ENCODE assay signal across 25 cellular contexts in the genomic region with DNA sequence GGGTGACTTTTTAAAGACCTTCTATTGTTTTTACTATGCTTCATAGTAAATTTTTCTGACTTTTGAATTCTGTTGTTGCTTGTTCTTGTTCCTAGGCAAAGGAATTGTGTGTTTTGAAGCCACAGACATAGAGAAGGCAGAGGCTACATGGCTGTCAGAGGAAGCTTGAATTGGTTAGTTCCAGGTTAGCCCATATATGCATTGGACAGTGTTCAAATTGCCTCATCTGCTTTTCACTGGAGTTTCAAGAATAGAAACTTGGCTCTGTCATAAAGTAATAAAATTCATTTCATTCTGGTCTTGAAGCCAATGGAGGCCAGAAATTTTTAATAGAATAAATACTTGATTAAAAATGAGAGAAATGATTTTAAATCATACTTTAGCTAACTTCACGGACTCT.
"Had no signal": no experiment of that assay in that cellular context is flagged by ENCODE, and none has a peak within 500 bp of the region (broad histone marks: within the 10 kb centered on the region; RNA-seq: fewer than 3 reads in every experiment).

No MANE protein-coding gene starts in this region.

- H3K27me3 ChIP-seq: colonic mucosa, esophagus squamous epithelium, gastrocnemius medialis, heart left ventricle, hepatocyte, left lung had no signal

- H3K36me3 ChIP-seq: colonic mucosa, esophagus squamous epithelium, gastrocnemius medialis, heart left ventricle, left lung, lower lobe of right lung had no signal

- H3K4me3 ChIP-seq: colonic mucosa, esophagus squamous epithelium, gastrocnemius medialis, heart left ventricle, hepatocyte, left lung, lower lobe of right lung, mucosa of descending colon had no signal

- ATAC-seq: effector memory CD8-positive, alpha-beta T cell; esophagus mucosa; gastrocnemius medialis; heart left ventricle; left lung; left ventricle myocardium superior; lower lobe of right lung; mucosa of descending colon had no signal

- H3K27ac ChIP-seq: colonic mucosa, epithelial cell of prostate, esophagus squamous epithelium, gastrocnemius medialis, heart left ventricle, hepatocyte, left lung, lower lobe of right lung had no signal

- DNase-seq: colonic mucosa; cortex of kidney; effector CD8-positive, alpha-beta T cell; effector memory CD8-positive, alpha-beta T cell; endodermal cell; erythroblast; esophagus squamous epithelium; foreskin fibroblast; foreskin melanocyte; gastrocnemius medialis; heart left ventricle; hypothalamus; immature natural killer cell; islet precursor cell; kidney; kidney glomerular epithelial cell; left ventricle myocardium superior; lower lobe of right lung; mesenchymal stem cell; mucosa of descending colon; naive B cell had no signal

- H3K79me2 ChIP-seq: hepatocyte had no signal

- H3K4me2 ChIP-seq: hepatocyte had no signal

- H2AFZ ChIP-seq: hepatocyte had no signal

- H3K9me3 ChIP-seq: colonic mucosa, esophagus squamous epithelium, gastrocnemius medialis, heart left ventricle, left lung, lower lobe of right lung, mucosa of descending colon had no signal

- H3K4me1 ChIP-seq: colonic mucosa, esophagus squamous epithelium, gastrocnemius medialis, left lung, lower lobe of right lung had no signal
